29 cellular contexts compared by ENCODE assay signal in genomic region chr20:14751191-14751590, GRCh38.
"Had no signal": no experiment of that assay in that cellular context is flagged by ENCODE, and none has a peak within 500 bp of the region (broad histone marks: within the 10 kb centered on the region; RNA-seq: fewer than 3 reads in every experiment).

No MANE protein-coding gene starts in this region.

- H3K27me3 ChIP-seq: stomach, suprapubic skin, testis, thyroid gland, tibial artery, tibial nerve, transverse colon, upper lobe of left lung, upper lobe of right lung, uterus, vagina had no signal

- H3K4me1 ChIP-seq: stomach, suprapubic skin, testis, thyroid gland, tibial artery, tibial nerve, transverse colon, upper lobe of left lung, upper lobe of right lung, uterus, vagina had no signal

- DNase-seq: stimulated activated CD4-positive, alpha-beta T cell treated with anti-CD3 and anti-CD28 coated beads, Interleukin-2, amount 100 ng/mL, for 48 hours; stimulated activated CD4-positive, alpha-beta T cell treated with anti-CD3 and anti-CD28 coated beads, Interleukin-4, amount 100 ng/mL, for 1 hour; stimulated activated CD4-positive, alpha-beta T cell treated with anti-CD3 and anti-CD28 coated beads, Interleukin-4, amount 100 ng/mL, for 24 hours; stimulated activated CD4-positive, alpha-beta T cell treated with anti-CD3 and anti-CD28 coated beads, Interleukin-4, amount 100 ng/mL, for 4 hours; stimulated activated CD8-positive, alpha-beta memory T cell treated with anti-CD3 and anti-CD28 coated beads, Interleukin-4, amount 100 ng/mL, for 48 hours; stimulated activated naive B cell treated with anti-CD40 and anti-IgM and Interleukin-4, amounts not matched to agents 10 μg/mL and 1 μg/mL and 100 μg/mL, for 72 hours; stimulated activated naive CD4-positive, alpha-beta T cell; stimulated activated naive CD4-positive, alpha-beta T cell treated with Interleukin-2 at 50 U/mL for 16 hours; stimulated activated naive CD8-positive, alpha-beta T cell treated with anti-CD3 and anti-CD28 coated beads, Interleukin-15, amount 100 ng/mL, for 72 hours; stimulated activated naive CD8-positive, alpha-beta T cell treated with anti-CD3 and anti-CD28 coated beads, Interleukin-15, Interleukin-2, amounts not matched to agents 100 U/mL and 50 U/mL, for 24 hours; stomach; substantia nigra; testis; thyroid gland; tibial artery; transverse colon; trophoblast cell; upper lobe of left lung; upper lobe of right lung; uterus had no signal

- H3K27ac Mint-ChIP-seq: stimulated activated effector memory CD8-positive, alpha-beta T cell treated with anti-CD3 and anti-CD28 coated beads, Interleukin-12 subunit alpha, Interleukin-12 subunit beta, amount 100 ng/mL, for 72 hours; stimulated activated memory B cell treated with anti-CD40 and anti-IgM and Interleukin-4, amounts not matched to agents 10 μg/mL and 1 μg/mL and 100 μg/mL, for 72 hours; stimulated activated naive B cell treated with anti-CD40 and anti-IgM and Interleukin-4, amounts not matched to agents 10 μg/mL and 1 μg/mL and 100 μg/mL, for 72 hours; stimulated activated naive CD8-positive, alpha-beta T cell treated with anti-CD3 and anti-CD28 coated beads, Interleukin-15, amount 100 ng/mL, for 72 hours; stimulated activated naive CD8-positive, alpha-beta T cell treated with anti-CD3 and anti-CD28 coated beads, Interleukin-15, Interleukin-2, amounts not matched to agents 100 ng/mL and 50 ng/mL, for 24 hours; type B pancreatic cell had no signal

- ATAC-seq: stimulated activated effector memory CD8-positive, alpha-beta T cell treated with anti-CD3 and anti-CD28 coated beads, Interleukin-12 subunit alpha, Interleukin-12 subunit beta, amount 100 ng/mL, for 72 hours; stimulated activated memory B cell treated with anti-CD40 and anti-IgM and Interleukin-4, amounts not matched to agents 10 μg/mL and 1 μg/mL and 100 μg/mL, for 72 hours; stimulated activated naive B cell treated with anti-CD40 and anti-IgM and Interleukin-4, amounts not matched to agents 10 μg/mL and 1 μg/mL and 100 μg/mL, for 72 hours; stimulated activated naive CD8-positive, alpha-beta T cell treated with anti-CD3 and anti-CD28 coated beads, Interleukin-15, amount 100 ng/mL, for 72 hours; stimulated activated naive CD8-positive, alpha-beta T cell treated with anti-CD3 and anti-CD28 coated beads, Interleukin-15, Interleukin-2, amounts not matched to agents 100 U/mL and 50 U/mL, for 24 hours; upper lobe of right lung had no signal

- H3K4me3 Mint-ChIP-seq: stimulated activated effector memory CD8-positive, alpha-beta T cell treated with anti-CD3 and anti-CD28 coated beads, Interleukin-12 subunit alpha, Interleukin-12 subunit beta, amount 100 ng/mL, for 72 hours; stimulated activated memory B cell treated with anti-CD40 and anti-IgM and Interleukin-4, amounts not matched to agents 10 μg/mL and 1 μg/mL and 100 μg/mL, for 72 hours; stimulated activated naive B cell treated with anti-CD40 and anti-IgM and Interleukin-4, amounts not matched to agents 10 μg/mL and 1 μg/mL and 100 μg/mL, for 72 hours; stimulated activated naive CD8-positive, alpha-beta T cell treated with anti-CD3 and anti-CD28 coated beads, Interleukin-15, amount 100 ng/mL, for 72 hours; stimulated activated naive CD8-positive, alpha-beta T cell treated with anti-CD3 and anti-CD28 coated beads, Interleukin-15, Interleukin-2, amounts not matched to agents 100 ng/mL and 50 ng/mL, for 24 hours; type B pancreatic cell had no signal

- H3K9me3 Mint-ChIP-seq: stimulated activated naive B cell treated with anti-CD40 and anti-IgM and Interleukin-4, amounts not matched to agents 10 μg/mL and 1 μg/mL and 100 μg/mL, for 72 hours had no signal

- H3K27me3 Mint-ChIP-seq: stimulated activated memory B cell treated with anti-CD40 and anti-IgM and Interleukin-4, amounts not matched to agents 10 μg/mL and 1 μg/mL and 100 μg/mL, for 72 hours; stimulated activated naive B cell treated with anti-CD40 and anti-IgM and Interleukin-4, amounts not matched to agents 10 μg/mL and 1 μg/mL and 100 μg/mL, for 72 hours; stimulated activated naive CD8-positive, alpha-beta T cell treated with anti-CD3 and anti-CD28 coated beads, Interleukin-15, amount 100 ng/mL, for 72 hours; stimulated activated naive CD8-positive, alpha-beta T cell treated with anti-CD3 and anti-CD28 coated beads, Interleukin-15, Interleukin-2, amounts not matched to agents 100 ng/mL and 50 ng/mL, for 24 hours; type B pancreatic cell had no signal

- H3K36me3 Mint-ChIP-seq: stimulated activated effector memory CD8-positive, alpha-beta T cell treated with anti-CD3 and anti-CD28 coated beads, Interleukin-12 subunit alpha, Interleukin-12 subunit beta, amount 100 ng/mL, for 72 hours; stimulated activated memory B cell treated with anti-CD40 and anti-IgM and Interleukin-4, amounts not matched to agents 10 μg/mL and 1 μg/mL and 100 μg/mL, for 72 hours; stimulated activated naive B cell treated with anti-CD40 and anti-IgM and Interleukin-4, amounts not matched to agents 10 μg/mL and 1 μg/mL and 100 μg/mL, for 72 hours; type B pancreatic cell had no signal

- H3K9me3 ChIP-seq: stomach, suprapubic skin, testis, thoracic aorta, thyroid gland, tibial artery, tibial nerve, transverse colon, upper lobe of left lung, upper lobe of right lung, uterus, vagina had no signal

- H3K4me3 ChIP-seq: stomach, suprapubic skin, testis, thoracic aorta, thyroid gland, tibial artery, tibial nerve, transverse colon, upper lobe of left lung, upper lobe of right lung, uterus, vagina had no signal

- H3K27ac ChIP-seq: stomach, suprapubic skin, testis, thoracic aorta, thyroid gland, tibial artery, tibial nerve, transverse colon, upper lobe of left lung, upper lobe of right lung, uterus, vagina had no signal

- FAIRE-seq: urothelium cell line had no signal

- H3K4me1 Mint-ChIP-seq: stimulated activated effector memory CD8-positive, alpha-beta T cell treated with anti-CD3 and anti-CD28 coated beads, Interleukin-12 subunit alpha, Interleukin-12 subunit beta, amount 100 ng/mL, for 72 hours; stimulated activated memory B cell treated with anti-CD40 and anti-IgM and Interleukin-4, amounts not matched to agents 10 μg/mL and 1 μg/mL and 100 μg/mL, for 72 hours; stimulated activated naive B cell treated with anti-CD40 and anti-IgM and Interleukin-4, amounts not matched to agents 10 μg/mL and 1 μg/mL and 100 μg/mL, for 72 hours; stimulated activated naive CD8-positive, alpha-beta T cell treated with anti-CD3 and anti-CD28 coated beads, Interleukin-15, amount 100 ng/mL, for 72 hours had no signal

- H3K36me3 ChIP-seq: stomach, suprapubic skin, thoracic aorta, thyroid gland, tibial artery, tibial nerve, transverse colon, upper lobe of left lung, upper lobe of right lung, uterus, vagina had no signal
